Comparison of ENCODE assay signal across 23 cellular contexts in genomic region chr5:50623666-50624065, GRCh38. TPM values are rescaled to one million over a fixed set of nuclear protein-coding genes. Genes with fewer than 3 reads are reported as not detected.
DNase-seq lines count a peak whose midpoint lies in the region; ATAC-seq and TF ChIP-seq lines count a peak whose summit lies in the region.
"Had no signal": no experiment of that assay in that cellular context is flagged by ENCODE, and none has a peak within 500 bp of the region (broad histone marks: within the 10 kb centered on the region; RNA-seq: fewer than 3 reads in every experiment).

No MANE protein-coding gene starts in this region.

- H3K4me3 ChIP-seq in epithelial cell of esophagus (ENCODE audit: low read length) (no peak overlapping the region), left lung (no peak overlapping the region)
- H3K4me3 ChIP-seq: esophagus squamous epithelium, SK-N-MC, suprapubic skin, vagina had no signal

- no peaks in the 10 kb centered on the region for H3K36me3 ChIP-seq in left lung
- H3K36me3 ChIP-seq: esophagus squamous epithelium, suprapubic skin, vagina had no signal

- peaks cover 0 to 4% of the 10 kb centered on the region in 2 donors for H3K9me3 ChIP-seq in left lung
- H3K9me3 ChIP-seq: esophagus squamous epithelium, suprapubic skin, vagina had no signal

- intact Hi-C loops in left lung (cut with DNase I) = no loop called here

- no peaks in the 10 kb centered on the region for H3K27me3 ChIP-seq in left lung
- H3K27me3 ChIP-seq: esophagus squamous epithelium, suprapubic skin, vagina had no signal

- TF ChIP-seq CTCF in epithelial cell of esophagus (IDR thresholded peaks at IDR 0.05; ENCODE audit: insufficient read depth, low read depth, low read length, missing control alignments) (no peak), left lung (IDR thresholded peaks at IDR 0.05) (no peak)

- no peaks in the 10 kb centered on the region for H3K4me1 ChIP-seq in left lung
- H3K4me1 ChIP-seq: esophagus squamous epithelium, suprapubic skin, vagina had no signal

- H3K27ac ChIP-seq in left lung = no peak overlapping the region
- H3K27ac ChIP-seq: esophagus squamous epithelium, SK-N-MC, suprapubic skin, vagina had no signal

- DNase-seq in DMS53 (lab: John Stamatoyannopoulos, UW) = peak; percentile 79
- DNase-seq in HPDE6-E6E7 (ENCODE audit: extremely low spot score) = peak; percentile 26
- peak; percentile 71 for DNase-seq in epithelial cell of esophagus (ENCODE audit: low read depth)
- DNase-seq in left lung = peak in 1 of 2 donors; percentile 52
- no peak for DNase-seq in NCI-H774 (lab: John Stamatoyannopoulos, UW)
- no peak for DNase-seq in NCI-H446 (lab: John Stamatoyannopoulos, UW)
- DNase-seq: activated CD4-positive, alpha-beta T cell treated with anti-CD3 and anti-CD28 coated beads, Interleukin-2, amount 10 ng/mL, durations not matched to agents 7 days and 5 days; C1 segment of cervical spinal cord; effector CD4-positive, alpha-beta T cell; esophagus squamous epithelium; GDM1; Karpas-422; NCI-H1092; NCI-H2029 treated with DMSO at 0.1 percent for 48 hours; NCI-H510A; posterior cingulate gyrus; T-helper 2 cell had no signal

- ATAC-seq in left lung = peak; percentile 95
- ATAC-seq in GM18873 (IDR thresholded peaks at IDR 0.05; ENCODE audit: low FRiP score, unreplicated experiment) = no peak
- ATAC-seq in HG02885 (IDR thresholded peaks at IDR 0.05; ENCODE audit: poor library complexity, unreplicated experiment) = no peak
- ATAC-seq: activated T-helper 17 cell treated with anti-CD3 and anti-CD28 coated beads, Interleukin-2, amount 50 U/mL, for 72 hours had no signal

RNA-seq across cellular contexts. Expression of gene PARP8, which starts 42.8 kb away (rescaled TPM):
- total RNA-seq in left lung = 10 to 100 TPM; 33.6 to 41.3 TPM

Comparison
In these comparisons a context has a peak if more than half of its experiments do, and no peak if none do; other contexts are left out.
1. DNase-seq: peak in DMS53 (single experiment), HPDE6-E6E7 (single experiment) and epithelial cell of esophagus (single experiment); none in NCI-H774 (single experiment) and NCI-H446 (0 of 2).